Comparison of ENCODE assay signal across 18 cellular contexts in genomic region chr1:34478460-34479076, GRCh38.
DNase-seq lines count a peak whose midpoint lies in the region; ATAC-seq and TF ChIP-seq lines count a peak whose summit lies in the region.
"Had no signal": no experiment of that assay in that cellular context is flagged by ENCODE, and none has a peak within 500 bp of the region (broad histone marks: within the 10 kb centered on the region; RNA-seq: fewer than 3 reads in every experiment).

No MANE protein-coding gene starts in this region.

- no peaks in the 10 kb centered on the region for H3K27me3 Mint-ChIP-seq in endothelial cell (ENCODE audit: unreplicated experiment)

- no peak overlapping the region for H3K27ac Mint-ChIP-seq in endothelial cell (ENCODE audit: unreplicated experiment)
- H3K27ac Mint-ChIP-seq: CD14-positive monocyte, HFFc6 had no signal

- ATAC-seq in GM18870 (IDR thresholded peaks at IDR 0.05; ENCODE audit: unreplicated experiment) = no peak
- ATAC-seq: HepG2 had no signal

- DNase-seq in NCI-H2196 (lab: John Stamatoyannopoulos, UW; ENCODE audit: unreplicated experiment) (peak; percentile 23), NCI-H2196 treated with DMSO at 0.1 percent for 48 hours (lab: John Stamatoyannopoulos, UW; ENCODE audit: unreplicated experiment) (no peak), NCI-H774 (lab: John Stamatoyannopoulos, UW) (peak; percentile 38), endothelial cell (ENCODE audit: low spot score) (peak; percentile 20), pons (ENCODE audit: low spot score) (no peak), activated gamma-delta T cell treated with Interleukin-2 at 50 U/mL for 16 hours (no peak), SW 1271 (lab: John Stamatoyannopoulos, UW) (no peak)
- DNase-seq: COR-L47, GDM1, HFFc6, Kasumi-1, NCI-H1436, NCI-H2029 treated with DMSO at 0.1 percent for 48 hours, NCI-H526, T-helper 1 cell had no signal

- no peaks in the 10 kb centered on the region for H3K9me3 Mint-ChIP-seq in endothelial cell (ENCODE audit: unreplicated experiment)

- H3K36me3 Mint-ChIP-seq in endothelial cell (ENCODE audit: low read depth, unreplicated experiment) = no peaks in the 10 kb centered on the region
- H3K36me3 Mint-ChIP-seq: CD14-positive monocyte had no signal

- TF ChIP-seq CTCF in endothelial cell (IDR thresholded peaks at IDR 0.05; ENCODE audit: unreplicated experiment) = no peak

- peaks cover 5% of the 10 kb centered on the region for H3K4me1 Mint-ChIP-seq in endothelial cell (ENCODE audit: unreplicated experiment)
- H3K4me1 Mint-ChIP-seq: CD14-positive monocyte had no signal

- no peak overlapping the region for H3K4me3 Mint-ChIP-seq in endothelial cell (ENCODE audit: unreplicated experiment)
- H3K4me3 Mint-ChIP-seq: CD14-positive monocyte, HFFc6 had no signal

Comparison
In these comparisons a context has a peak if more than half of its experiments do, and no peak if none do; other contexts are left out.
1. DNase-seq: peak in NCI-H2196 (single experiment), NCI-H774 (single experiment) and endothelial cell (single experiment); none in NCI-H2196 treated with DMSO at 0.1 percent for 48 hours (single experiment), pons (single experiment), activated gamma-delta T cell treated with Interleukin-2 at 50 U/mL for 16 hours (single experiment) and SW 1271 (0 of 2).